Comparison of ENCODE assay signal across 10 cellular contexts in genomic region chr12:52155048-52155868, GRCh38. TPM values are rescaled to one million over a fixed set of nuclear protein-coding genes. Genes with fewer than 3 reads are reported as not detected.
DNase-seq lines count a peak whose midpoint lies in the region; ATAC-seq and TF ChIP-seq lines count a peak whose summit lies in the region.
"Had no signal": no experiment of that assay in that cellular context is flagged by ENCODE, and none has a peak within 500 bp of the region (broad histone marks: within the 10 kb centered on the region; RNA-seq: fewer than 3 reads in every experiment).

No MANE protein-coding gene starts in this region.

- no peaks in the 10 kb centered on the region for H3K9me3 ChIP-seq in T-helper 17 cell (ENCODE audit: control insufficient read depth, low read length, poor library complexity, severe bottlenecking)
- H3K9me3 ChIP-seq: heart right ventricle had no signal

- peaks cover 5% of the 10 kb centered on the region for H3K36me3 Mint-ChIP-seq in activated naive CD8-positive, alpha-beta T cell treated with anti-CD3 and anti-CD28 coated beads, Interleukin-2, amount 10 ng/mL, durations not matched to agents 7 days and 5 days
- H3K36me3 Mint-ChIP-seq in activated naive CD8-positive, alpha-beta T cell treated with anti-CD3 and anti-CD28 coated beads, Interleukin-2, amount 50 U/mL, for 24 hours (ENCODE audit: low read depth): no peaks in the 10 kb centered on the region
- H3K36me3 Mint-ChIP-seq in T-helper 17 cell (ENCODE audit: low read depth): no peaks in the 10 kb centered on the region

- H3K27me3 Mint-ChIP-seq in activated naive CD8-positive, alpha-beta T cell treated with anti-CD3 and anti-CD28 coated beads, Interleukin-2, amount 10 ng/mL, durations not matched to agents 7 days and 5 days: peaks cover 8% of the 10 kb centered on the region
- H3K27me3 Mint-ChIP-seq in activated naive CD8-positive, alpha-beta T cell treated with anti-CD3 and anti-CD28 coated beads, Interleukin-2, amount 50 U/mL, for 24 hours: peaks cover 7% of the 10 kb centered on the region
- no peaks in the 10 kb centered on the region for H3K27me3 Mint-ChIP-seq in T-helper 17 cell

- no peak for DNase-seq in activated naive CD8-positive, alpha-beta T cell treated with anti-CD3 and anti-CD28 coated beads, Interleukin-2, amount 10 ng/mL, durations not matched to agents 7 days and 5 days
- no peak for DNase-seq in activated naive CD8-positive, alpha-beta T cell treated with anti-CD3 and anti-CD28 coated beads, Interleukin-2, amount 50 U/mL, for 24 hours
- DNase-seq in T-helper 17 cell: peak in 2 of 3 donors; percentile 42 to 55
- DNase-seq in fibroblast of pulmonary artery (ENCODE audit: low read depth): peak; percentile 48
- DNase-seq in ureter (ENCODE audit: low spot score): peak; percentile 69
- no peak for DNase-seq in left lobe of liver (ENCODE audit: low spot score)
- no peak for DNase-seq in omental fat pad (ENCODE audit: low spot score)
- DNase-seq: NCI-H510A treated with DMSO at 0.1 percent for 48 hours had no signal

- peak; percentile 34 for ATAC-seq in activated naive CD8-positive, alpha-beta T cell treated with anti-CD3 and anti-CD28 coated beads, Interleukin-2, amount 10 ng/mL, durations not matched to agents 7 days and 5 days (ENCODE audit: low read depth)
- ATAC-seq in activated naive CD8-positive, alpha-beta T cell treated with anti-CD3 and anti-CD28 coated beads, Interleukin-2, amount 50 U/mL, for 24 hours: no peak
- ATAC-seq in T-helper 17 cell: peak; percentile 86
- no peak for ATAC-seq in left lobe of liver
- no peak for ATAC-seq in GM19467 (IDR thresholded peaks at IDR 0.05; ENCODE audit: unreplicated experiment)
- no peak for ATAC-seq in omental fat pad (ENCODE audit: low FRiP score)

- H3K9me3 Mint-ChIP-seq in activated naive CD8-positive, alpha-beta T cell treated with anti-CD3 and anti-CD28 coated beads, Interleukin-2, amount 10 ng/mL, durations not matched to agents 7 days and 5 days: peaks cover 2% of the 10 kb centered on the region
- no peaks in the 10 kb centered on the region for H3K9me3 Mint-ChIP-seq in activated naive CD8-positive, alpha-beta T cell treated with anti-CD3 and anti-CD28 coated beads, Interleukin-2, amount 50 U/mL, for 24 hours

- POLR2A ChIA-PET in activated naive CD8-positive, alpha-beta T cell treated with anti-CD3 and anti-CD28 coated beads, Interleukin-2, amount 10 ng/mL, durations not matched to agents 7 days and 5 days (lab: Charles Lee): no interaction called here

- H3K4me1 Mint-ChIP-seq in activated naive CD8-positive, alpha-beta T cell treated with anti-CD3 and anti-CD28 coated beads, Interleukin-2, amount 10 ng/mL, durations not matched to agents 7 days and 5 days: peaks cover 19% of the 10 kb centered on the region
- H3K4me1 Mint-ChIP-seq in activated naive CD8-positive, alpha-beta T cell treated with anti-CD3 and anti-CD28 coated beads, Interleukin-2, amount 50 U/mL, for 24 hours: peaks cover 13% of the 10 kb centered on the region
- peaks cover 38% of the 10 kb centered on the region for H3K4me1 Mint-ChIP-seq in T-helper 17 cell

- H3K4me3 ChIP-seq in fibroblast of pulmonary artery (replicated peaks; ENCODE audit: low read depth, low read length): no peak overlapping the region
- H3K4me3 ChIP-seq: heart right ventricle had no signal

- TF ChIP-seq CTCF in fibroblast of pulmonary artery (IDR thresholded peaks at IDR 0.05; ENCODE audit: low read length, missing control alignments) (no peak), omental fat pad (IDR thresholded peaks at IDR 0.05) (no peak)

- H3K4me3 Mint-ChIP-seq in activated naive CD8-positive, alpha-beta T cell treated with anti-CD3 and anti-CD28 coated beads, Interleukin-2, amount 10 ng/mL, durations not matched to agents 7 days and 5 days: no peak overlapping the region
- no peak overlapping the region for H3K4me3 Mint-ChIP-seq in activated naive CD8-positive, alpha-beta T cell treated with anti-CD3 and anti-CD28 coated beads, Interleukin-2, amount 50 U/mL, for 24 hours
- peak overlapping the region; percentile 69 for H3K4me3 Mint-ChIP-seq in T-helper 17 cell

- H3K27ac Mint-ChIP-seq in activated naive CD8-positive, alpha-beta T cell treated with anti-CD3 and anti-CD28 coated beads, Interleukin-2, amount 10 ng/mL, durations not matched to agents 7 days and 5 days: peak overlapping the region; percentile 51
- H3K27ac Mint-ChIP-seq in activated naive CD8-positive, alpha-beta T cell treated with anti-CD3 and anti-CD28 coated beads, Interleukin-2, amount 50 U/mL, for 24 hours: no peak overlapping the region
- peak overlapping the region; percentile 95 for H3K27ac Mint-ChIP-seq in T-helper 17 cell

RNA-seq across cellular contexts. Expression of gene KRT80, which starts 36.6 kb away (rescaled TPM):
- not detected for total RNA-seq in activated naive CD8-positive, alpha-beta T cell treated with anti-CD3 and anti-CD28 coated beads, Interleukin-2, amount 10 ng/mL, durations not matched to agents 7 days and 5 days
- total RNA-seq in T-helper 17 cell (not detected), ureter (4.6 TPM), left lobe of liver (0.28 TPM), omental fat pad (1 to 10 TPM in 1 of 4 donors, under 1 TPM in 2, not detected in 1; 0.37 to 5.5 (median 0.75) TPM)

Comparison
In these comparisons a context has a peak if more than half of its experiments do, and no peak if none do; other contexts are left out.
1. ATAC-seq: peak in activated naive CD8-positive, alpha-beta T cell treated with anti-CD3 and anti-CD28 coated beads, Interleukin-2, amount 10 ng/mL, durations not matched to agents 7 days and 5 days (single experiment) and T-helper 17 cell (single experiment); none in activated naive CD8-positive, alpha-beta T cell treated with anti-CD3 and anti-CD28 coated beads, Interleukin-2, amount 50 U/mL, for 24 hours (single experiment), left lobe of liver (single experiment), GM19467 (single experiment) and omental fat pad (single experiment).
2. DNase-seq: peak in T-helper 17 cell (2 of 3), fibroblast of pulmonary artery (single experiment) and ureter (single experiment); none in activated naive CD8-positive, alpha-beta T cell treated with anti-CD3 and anti-CD28 coated beads, Interleukin-2, amount 10 ng/mL, durations not matched to agents 7 days and 5 days (single experiment), activated naive CD8-positive, alpha-beta T cell treated with anti-CD3 and anti-CD28 coated beads, Interleukin-2, amount 50 U/mL, for 24 hours (single experiment), left lobe of liver (single experiment) and omental fat pad (single experiment).